ENCODE assay signal across 9 cellular contexts in genomic region chr13:50078512-50079277, GRCh38.
DNase-seq lines count a peak whose midpoint lies in the region; ATAC-seq and TF ChIP-seq lines count a peak whose summit lies in the region.
"Had no signal": no experiment of that assay in that cellular context is flagged by ENCODE, and none has a peak within 500 bp of the region (broad histone marks: within the 10 kb centered on the region; RNA-seq: fewer than 3 reads in every experiment).

No MANE protein-coding gene starts in this region.

- no peaks in the 10 kb centered on the region for H3K27me3 ChIP-seq in SU-DHL-6 (ENCODE audit: low read length)

- H3K36me3 ChIP-seq in SU-DHL-6 (ENCODE audit: low read length): peaks cover 58% of the 10 kb centered on the region

- peak overlapping the region; percentile 91 for H3K4me3 ChIP-seq in SU-DHL-6 (ENCODE audit: insufficient read depth, low read length, poor library complexity, severe bottlenecking)
- H3K4me3 ChIP-seq in fibroblast of mammary gland (ENCODE audit: control insufficient read depth, low read depth, low read length): peak overlapping the region; percentile 97

- H3K79me2 ChIP-seq in SU-DHL-6 (ENCODE audit: insufficient read depth, low read length): peaks cover 92% of the 10 kb centered on the region

- DNase-seq in T-helper 2 cell treated with Interferon-gamma antibody and Interleukin-4, amounts not matched to agents 5 μg/mL and 100 μg/mL, for 36 hours (ENCODE audit: low spot score): no peak
- DNase-seq in T-helper 2 cell (no peak), fibroblast of mammary gland (ENCODE audit: low read depth) (no peak), AG20443 (ENCODE audit: low spot score) (no peak), NCI-H1105 treated with DMSO at 0.1 percent for 48 hours (lab: John Stamatoyannopoulos, UW) (no peak), NCI-H1694 (lab: John Stamatoyannopoulos, UW) (no peak)
- DNase-seq in stimulated activated naive B cell treated with anti-CD40 and anti-IgM and Interleukin-4, amounts not matched to agents 10 μg/mL and 1 μg/mL and 100 μg/mL, for 72 hours: no peak

- H2AFZ ChIP-seq in SU-DHL-6 (ENCODE audit: low read depth, low read length, severe bottlenecking): no peak overlapping the region

- no peaks in the 10 kb centered on the region for H3K9me3 ChIP-seq in SU-DHL-6 (ENCODE audit: insufficient read depth, low read length)

- H3F3A ChIP-seq in SU-DHL-6 (ENCODE audit: insufficient read depth): peaks cover 44% of the 10 kb centered on the region

- H3K9me2 ChIP-seq in SU-DHL-6 (replicated peaks; ENCODE audit: insufficient read depth, low read length): no peaks in the 10 kb centered on the region

- peaks cover 30% of the 10 kb centered on the region for H3K4me1 Mint-ChIP-seq in T-helper 2 cell treated with Interferon-gamma antibody and Interleukin-4, amounts not matched to agents 5 μg/mL and 100 μg/mL, for 36 hours (ENCODE audit: low read depth)
- H3K4me1 Mint-ChIP-seq in stimulated activated naive B cell treated with anti-CD40 and anti-IgM and Interleukin-4, amounts not matched to agents 10 μg/mL and 1 μg/mL and 100 μg/mL, for 72 hours: peaks cover 16 to 31% of the 10 kb centered on the region in 2 donors

- no peak overlapping the region for H3K27ac Mint-ChIP-seq in T-helper 2 cell treated with Interferon-gamma antibody and Interleukin-4, amounts not matched to agents 5 μg/mL and 100 μg/mL, for 36 hours
- peak overlapping the region; percentile 85 for H3K27ac Mint-ChIP-seq in stimulated activated naive B cell treated with anti-CD40 and anti-IgM and Interleukin-4, amounts not matched to agents 10 μg/mL and 1 μg/mL and 100 μg/mL, for 72 hours

- peaks cover 63% of the 10 kb centered on the region for H4K20me1 ChIP-seq in SU-DHL-6 (ENCODE audit: low read depth, low read length)

- peak overlapping the region; percentile 5; the same call in 1 of the 2 replicates for H3K27ac ChIP-seq in SU-DHL-6 (ENCODE audit: low read depth, low read length)
- H3K27ac ChIP-seq: C4-2B had no signal

- TF ChIP-seq CTCF in SU-DHL-6 (IDR thresholded peaks at IDR 0.05; ENCODE audit: insufficient read depth, low read length, poor library complexity, severe bottlenecking) (no peak), fibroblast of mammary gland (conservative IDR thresholded peaks at IDR 0.05; ENCODE audit: control insufficient read depth, insufficient read depth, low read depth, low read length) (no peak)

- peaks cover 47% of the 10 kb centered on the region for H3K36me3 Mint-ChIP-seq in T-helper 2 cell treated with Interferon-gamma antibody and Interleukin-4, amounts not matched to agents 5 μg/mL and 100 μg/mL, for 36 hours (ENCODE audit: low read depth)
- H3K36me3 Mint-ChIP-seq in stimulated activated naive B cell treated with anti-CD40 and anti-IgM and Interleukin-4, amounts not matched to agents 10 μg/mL and 1 μg/mL and 100 μg/mL, for 72 hours: peaks cover 14 to 25% of the 10 kb centered on the region in 2 donors

- H3K9me3 Mint-ChIP-seq in T-helper 2 cell treated with Interferon-gamma antibody and Interleukin-4, amounts not matched to agents 5 μg/mL and 100 μg/mL, for 36 hours: no peaks in the 10 kb centered on the region
- H3K9me3 Mint-ChIP-seq in stimulated activated naive B cell treated with anti-CD40 and anti-IgM and Interleukin-4, amounts not matched to agents 10 μg/mL and 1 μg/mL and 100 μg/mL, for 72 hours: no peaks in the 10 kb centered on the region

- peak overlapping the region; percentile 97 for H3K4me3 Mint-ChIP-seq in T-helper 2 cell treated with Interferon-gamma antibody and Interleukin-4, amounts not matched to agents 5 μg/mL and 100 μg/mL, for 36 hours
- H3K4me3 Mint-ChIP-seq in stimulated activated naive B cell treated with anti-CD40 and anti-IgM and Interleukin-4, amounts not matched to agents 10 μg/mL and 1 μg/mL and 100 μg/mL, for 72 hours: peak overlapping the region; percentile 80 to 82

- H3K4me2 ChIP-seq in SU-DHL-6 (ENCODE audit: low read depth, low read length, poor library complexity, severe bottlenecking): peak overlapping the region; percentile 99

- H3K27me3 Mint-ChIP-seq in T-helper 2 cell treated with Interferon-gamma antibody and Interleukin-4, amounts not matched to agents 5 μg/mL and 100 μg/mL, for 36 hours (ENCODE audit: low read depth): no peaks in the 10 kb centered on the region
- no peaks in the 10 kb centered on the region for H3K27me3 Mint-ChIP-seq in stimulated activated naive B cell treated with anti-CD40 and anti-IgM and Interleukin-4, amounts not matched to agents 10 μg/mL and 1 μg/mL and 100 μg/mL, for 72 hours

- H3K9ac ChIP-seq in SU-DHL-6 (ENCODE audit: low read length): peak overlapping the region; percentile 100

- ATAC-seq in stimulated activated naive B cell treated with anti-CD40 and anti-IgM and Interleukin-4, amounts not matched to agents 10 μg/mL and 1 μg/mL and 100 μg/mL, for 72 hours (replicated peaks): no peak
